In the genomic region with DNA sequence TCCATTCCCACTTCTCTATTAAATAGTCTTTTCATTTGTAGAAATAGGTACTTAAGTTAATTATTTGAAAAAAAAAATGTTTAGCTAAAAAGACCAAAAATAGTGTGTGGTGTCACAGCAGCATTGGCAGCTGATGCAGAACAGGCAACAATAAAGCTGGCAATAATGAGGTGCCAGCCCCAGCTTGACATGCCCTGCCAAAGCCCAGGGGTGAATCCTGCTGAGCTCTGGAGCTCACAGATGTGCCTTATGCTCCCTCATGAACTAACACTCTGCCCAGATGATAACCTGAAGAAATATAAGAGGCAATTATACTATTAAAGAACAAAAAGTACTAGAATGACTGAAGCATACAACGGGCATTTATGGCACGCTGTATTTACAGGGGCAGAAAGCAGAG, we compare ENCODE assay signal across 22 cellular contexts.
DNase-seq lines count a peak whose midpoint lies in the region; ATAC-seq lines count a peak whose summit lies in the region.
"Had no signal": no experiment of that assay in that cellular context is flagged by ENCODE, and none has a peak within 500 bp of the region (broad histone marks: within the 10 kb centered on the region; RNA-seq: fewer than 3 reads in every experiment).

No MANE protein-coding gene starts in this region.

- H3K27ac ChIP-seq in angular gyrus (ENCODE audit: low read depth, low read length) = peak overlapping the region; percentile 44
- H3K27ac ChIP-seq: brain microvascular endothelial cell, C4-2B, HL-60, suprapubic skin had no signal

- peaks cover 2% of the 10 kb centered on the region for H3K27me3 Mint-ChIP-seq in activated CD4-positive, alpha-beta memory T cell treated with anti-CD3 and anti-CD28 coated beads, Interleukin-2, amount 10 ng/mL, durations not matched to agents 7 days and 5 days
- H3K27me3 Mint-ChIP-seq: activated T-helper 17 cell treated with anti-CD3 and anti-CD28 coated beads, Interleukin-2, amount 50 U/mL, for 72 hours had no signal

- POLR2A ChIA-PET in activated CD4-positive, alpha-beta memory T cell treated with anti-CD3 and anti-CD28 coated beads, Interleukin-2, amount 10 ng/mL, durations not matched to agents 7 days and 5 days (lab: Charles Lee) = no interaction called here

- CTCF ChIA-PET in activated CD4-positive, alpha-beta memory T cell treated with anti-CD3 and anti-CD28 coated beads, Interleukin-2, amount 10 ng/mL, durations not matched to agents 7 days and 5 days (lab: Charles Lee) = interaction anchor here (1.0 to 1.5 kb wide), 2 partner anchors 10 to 20 kb away, joined by 3 to 5 read pairs; no protein-coding TSS in a partner anchor

- no peak overlapping the region for H3K4me3 Mint-ChIP-seq in activated CD4-positive, alpha-beta memory T cell treated with anti-CD3 and anti-CD28 coated beads, Interleukin-2, amount 10 ng/mL, durations not matched to agents 7 days and 5 days
- H3K4me3 Mint-ChIP-seq: activated CD4-positive, alpha-beta T cell treated with anti-CD3 and anti-CD28 coated beads for 36 hours; activated naive CD8-positive, alpha-beta T cell treated with anti-CD3 and anti-CD28 coated beads, Interleukin-2, amount 10 ng/mL, durations not matched to agents 7 days and 5 days; activated T-helper 17 cell treated with anti-CD3 and anti-CD28 coated beads, Interleukin-2, amount 50 U/mL, for 72 hours; IgD-negative memory B cell; neural crest cell had no signal

- DNase-seq in Ammon's horn (ENCODE audit: low spot score) (peak; percentile 73), NCI-H1694 (lab: John Stamatoyannopoulos, UW) (peak; percentile 59), left ventricle myocardium superior (peak; percentile 49), iPS-NIHi11 (ENCODE audit: low spot score) (no peak), DMS153 (lab: John Stamatoyannopoulos, UW) (no peak)
- no peak for DNase-seq in activated CD4-positive, alpha-beta memory T cell treated with anti-CD3 and anti-CD28 coated beads, Interleukin-2, amount 10 ng/mL, durations not matched to agents 7 days and 5 days
- DNase-seq: activated CD4-positive, alpha-beta T cell treated with anti-CD3 and anti-CD28 coated beads for 36 hours; activated naive CD8-positive, alpha-beta T cell treated with anti-CD3 and anti-CD28 coated beads, Interleukin-2, amount 10 ng/mL, durations not matched to agents 7 days and 5 days; brain microvascular endothelial cell; cortex of kidney; DMS53; MG63; mucosa of descending colon; NK-92 treated with Interleukin-12 subunit alpha and Interleukin-12 subunit beta, amount 100 ng/mL, for 24 hours had no signal

- H3K36me3 Mint-ChIP-seq in activated CD4-positive, alpha-beta memory T cell treated with anti-CD3 and anti-CD28 coated beads, Interleukin-2, amount 10 ng/mL, durations not matched to agents 7 days and 5 days (ENCODE audit: low read depth) = no peaks in the 10 kb centered on the region
- H3K36me3 Mint-ChIP-seq: IgD-negative memory B cell had no signal

- no peak overlapping the region for H3K27ac Mint-ChIP-seq in activated CD4-positive, alpha-beta memory T cell treated with anti-CD3 and anti-CD28 coated beads, Interleukin-2, amount 10 ng/mL, durations not matched to agents 7 days and 5 days
- H3K27ac Mint-ChIP-seq: activated CD4-positive, alpha-beta T cell treated with anti-CD3 and anti-CD28 coated beads for 36 hours; activated naive CD8-positive, alpha-beta T cell treated with anti-CD3 and anti-CD28 coated beads, Interleukin-2, amount 10 ng/mL, durations not matched to agents 7 days and 5 days; activated T-helper 17 cell treated with anti-CD3 and anti-CD28 coated beads, Interleukin-2, amount 50 U/mL, for 72 hours; IgD-negative memory B cell had no signal

- H3K9me3 Mint-ChIP-seq in activated CD4-positive, alpha-beta memory T cell treated with anti-CD3 and anti-CD28 coated beads, Interleukin-2, amount 10 ng/mL, durations not matched to agents 7 days and 5 days = no peaks in the 10 kb centered on the region
- H3K9me3 Mint-ChIP-seq: activated T-helper 17 cell treated with anti-CD3 and anti-CD28 coated beads, Interleukin-2, amount 50 U/mL, for 72 hours; neural crest cell had no signal

- ATAC-seq in left ventricle myocardium superior (peak; percentile 87), HG02973 (IDR thresholded peaks at IDR 0.05; ENCODE audit: unreplicated experiment) (no peak)
- ATAC-seq: activated CD4-positive, alpha-beta T cell treated with anti-CD3 and anti-CD28 coated beads for 36 hours; activated T-helper 17 cell treated with anti-CD3 and anti-CD28 coated beads, Interleukin-2, amount 50 U/mL, for 72 hours; mucosa of descending colon had no signal

- intact Hi-C loops in left ventricle myocardium superior (cut with micrococcal nuclease) = no loop called here

- no peaks in the 10 kb centered on the region for H3K4me1 Mint-ChIP-seq in activated CD4-positive, alpha-beta memory T cell treated with anti-CD3 and anti-CD28 coated beads, Interleukin-2, amount 10 ng/mL, durations not matched to agents 7 days and 5 days
- H3K4me1 Mint-ChIP-seq: activated naive CD8-positive, alpha-beta T cell treated with anti-CD3 and anti-CD28 coated beads, Interleukin-2, amount 10 ng/mL, durations not matched to agents 7 days and 5 days; neural crest cell had no signal

Comparison
In these comparisons a context has a peak if more than half of its experiments do, and no peak if none do; other contexts are left out.
1. DNase-seq: peak in Ammon's horn (single experiment), NCI-H1694 (single experiment) and left ventricle myocardium superior (single experiment); none in iPS-NIHi11 (single experiment), DMS153 (single experiment) and activated CD4-positive, alpha-beta memory T cell treated with anti-CD3 and anti-CD28 coated beads, Interleukin-2, amount 10 ng/mL, durations not matched to agents 7 days and 5 days (single experiment).